In genomic region chr3:66985336-66985920, GRCh38 we compare ENCODE assay signal across 23 cellular contexts. TPM values are rescaled to one million over a fixed set of nuclear protein-coding genes. Genes with fewer than 3 reads are reported as not detected.
"Had no signal": no experiment of that assay in that cellular context is flagged by ENCODE, and none has a peak within 500 bp of the region (broad histone marks: within the 10 kb centered on the region; RNA-seq: fewer than 3 reads in every experiment).

No MANE protein-coding gene starts in this region.

- H3K9ac ChIP-seq: SK-N-SH had no signal

- H3K36me3 ChIP-seq: ascending aorta, SJSA1 had no signal

- H3K4me3 ChIP-seq: ascending aorta, SJSA1 had no signal

- H3K9me3 ChIP-seq: ascending aorta, SJSA1, SK-N-SH had no signal

- H3K4me1 ChIP-seq: ascending aorta, SJSA1 had no signal

- H3K4me2 ChIP-seq: SK-N-SH had no signal

- DNase-seq: activated CD4-positive, alpha-beta T cell treated with anti-CD3 and anti-CD28 coated beads, Interleukin-2, amount 10 ng/mL, durations not matched to agents 24 days and 14 days; activated CD4-positive, alpha-beta T cell treated with anti-CD3 and anti-CD28 coated beads, Interleukin-2, amount 50 U/mL, for 4 hours; activated CD8-positive, alpha-beta T cell treated with anti-CD3 and anti-CD28 coated beads for 36 hours; activated effector memory CD4-positive, alpha-beta T cell treated with anti-CD3 and anti-CD28 coated beads, Interleukin-2, amount 50 U/mL, for 16 hours; activated naive CD4-positive, alpha-beta T cell; activated naive CD4-positive, alpha-beta T cell treated with anti-CD3 and anti-CD28 coated beads, Interleukin-2, amount 50 U/mL, for 16 hours; activated naive CD8-positive, alpha-beta T cell treated with anti-CD3 and anti-CD28 coated beads for 36 hours; activated T-cell treated with anti-CD3 and anti-CD28 coated beads, Interleukin-2, amount 50 U/mL, for 1 hour; activated T-cell treated with anti-CD3 and anti-CD28 coated beads, Interleukin-2, amount 50 U/mL, for 72 hours; amygdala; NCI-H1105; NCI-H1417 treated with DMSO at 0.1 percent for 48 hours; NCI-H187 treated with DMSO at 0.1 percent for 48 hours; NCI-H2081; NCI-H226; NCI-H446 treated with DMSO at 0.1 percent for 48 hours; NCI-H524 treated with DMSO at 0.1 percent for 48 hours; OCI-M1; SHP77; SK-N-SH had no signal

- H3K27ac ChIP-seq: ascending aorta, SJSA1 had no signal

- H3K27me3 ChIP-seq: ascending aorta had no signal

- ATAC-seq: activated CD8-positive, alpha-beta T cell treated with anti-CD3 and anti-CD28 coated beads for 36 hours; activated T-cell treated with anti-CD3 and anti-CD28 coated beads, Interleukin-2, amount 50 U/mL, for 72 hours; activated T-helper 17 cell treated with anti-CD3 and anti-CD28 coated beads, Interleukin-2, amount 50 U/mL, for 72 hours had no signal

RNA-seq across cellular contexts. Expression of gene KBTBD8, which starts 12.7 kb away (rescaled TPM):
- total RNA-seq: ascending aorta had no signal
